7 cellular contexts compared by ENCODE assay signal in genomic region chr6:117346142-117346930, GRCh38.
DNase-seq lines count a peak whose midpoint lies in the region; ATAC-seq and TF ChIP-seq lines count a peak whose summit lies in the region.

No MANE protein-coding gene starts in this region.

- no peaks in the 10 kb centered on the region for H3K4me1 Mint-ChIP-seq in WTC11
- no peaks in the 10 kb centered on the region for H3K4me1 Mint-ChIP-seq in activated T-cell treated with anti-CD3 and anti-CD28 coated beads, Interleukin-2, amount 50 U/mL, for 24 hours (ENCODE audit: low read depth)

- H3K9me3 Mint-ChIP-seq in WTC11: no peaks in the 10 kb centered on the region
- H3K9me3 Mint-ChIP-seq in activated T-cell treated with anti-CD3 and anti-CD28 coated beads, Interleukin-2, amount 50 U/mL, for 24 hours: no peaks in the 10 kb centered on the region

- H3K27me3 Mint-ChIP-seq in WTC11 (ENCODE audit: low read depth): no peaks in the 10 kb centered on the region
- H3K27me3 Mint-ChIP-seq in activated T-cell treated with anti-CD3 and anti-CD28 coated beads, Interleukin-2, amount 50 U/mL, for 24 hours: peaks cover 10% of the 10 kb centered on the region

- no peak overlapping the region for H3K4me3 ChIP-seq in LNCaP clone FGC (ENCODE audit: low read depth, low read length)

- no peak overlapping the region for H3K27ac Mint-ChIP-seq in WTC11
- H3K27ac Mint-ChIP-seq in activated T-cell treated with anti-CD3 and anti-CD28 coated beads, Interleukin-2, amount 50 U/mL, for 24 hours: no peak overlapping the region

- no peaks in the 10 kb centered on the region for H3K36me3 Mint-ChIP-seq in WTC11
- no peaks in the 10 kb centered on the region for H3K36me3 Mint-ChIP-seq in activated T-cell treated with anti-CD3 and anti-CD28 coated beads, Interleukin-2, amount 50 U/mL, for 24 hours (ENCODE audit: low read depth)

- peak; percentile 25; the same call in 1 of the 2 replicates for TF ChIP-seq CTCF in LNCaP clone FGC (IDR thresholded peaks at IDR 0.05; ENCODE audit: control insufficient read depth, extremely low read depth, insufficient read depth)
- 0 out of 2 replicates have a peak, but pooled peaks have one; percentile 14 for TF ChIP-seq CTCF in WTC11 (IDR thresholded peaks at IDR 0.05)

- H3K4me3 Mint-ChIP-seq in WTC11: no peak overlapping the region
- no peak overlapping the region for H3K4me3 Mint-ChIP-seq in activated T-cell treated with anti-CD3 and anti-CD28 coated beads, Interleukin-2, amount 50 U/mL, for 24 hours

- ATAC-seq in WTC11: no peak

- POLR2A ChIA-PET in WTC11 (lab: Charles Lee): no interaction called here

- DNase-seq in GM04504 (ENCODE audit: low read depth) (peak; percentile 13), LNCaP clone FGC (ENCODE audit: low read depth) (no peak), WTC11 (ENCODE audit: low spot score) (no peak), kidney glomerular epithelial cell (lab: John Stamatoyannopoulos, UW) (peak; percentile 38)
- no peak for DNase-seq in activated T-cell treated with anti-CD3 and anti-CD28 coated beads, Interleukin-2, amount 50 U/mL, for 24 hours
- no peak for DNase-seq in activated CD4-positive, alpha-beta T cell treated with anti-CD3 and anti-CD28 coated beads, Interleukin-2, amount 50 U/mL, for 4 hours
- no peak for DNase-seq in stimulated activated CD4-positive, alpha-beta T cell treated with anti-CD3 and anti-CD28 coated beads, Interleukin-4, amount 100 ng/mL, for 4 hours

- CTCF ChIA-PET in WTC11 (lab: Charles Lee): no interaction called here

TF ChIP-seq in WTC11, 78 proteins besides CTCF, POLR2A, EP300 and RAD21:
- TF ChIP-seq STAT6 (CRISPR knock-in tag; conservative IDR thresholded peaks at IDR 0.05; ENCODE audit: low read depth): no peak
- no peak for TF ChIP-seq E2F4 (CRISPR knock-in tag; IDR thresholded peaks at IDR 0.05; ENCODE audit: borderline replicate concordance, low read depth)
- no peak for TF ChIP-seq TCF7 (CRISPR knock-in tag; IDR thresholded peaks at IDR 0.05; ENCODE audit: low read depth)
- TF ChIP-seq TP53 (CRISPR knock-in tag; IDR thresholded peaks at IDR 0.05): no peak
- no peak for TF ChIP-seq FOXP1 (CRISPR knock-in tag; IDR thresholded peaks at IDR 0.05; ENCODE audit: borderline replicate concordance)
- no peak for TF ChIP-seq ZBTB43 (CRISPR knock-in tag; IDR thresholded peaks at IDR 0.05)
- no peak for TF ChIP-seq ATF3 (CRISPR knock-in tag; conservative IDR thresholded peaks at IDR 0.05)
- no peak for TF ChIP-seq CREB1 (CRISPR knock-in tag; IDR thresholded peaks at IDR 0.05)
- TF ChIP-seq TEAD4 (CRISPR knock-in tag; IDR thresholded peaks at IDR 0.05): no peak
- TF ChIP-seq ZNF425 (CRISPR knock-in tag; conservative IDR thresholded peaks at IDR 0.05): no peak
- TF ChIP-seq NR2C2 (CRISPR knock-in tag; IDR thresholded peaks at IDR 0.05): no peak

Comparison
In these comparisons a context has a peak if more than half of its experiments do, and no peak if none do; other contexts are left out.
1. DNase-seq: peak in GM04504 (single experiment) and kidney glomerular epithelial cell (single experiment); none in LNCaP clone FGC (single experiment), WTC11 (single experiment), activated T-cell treated with anti-CD3 and anti-CD28 coated beads, Interleukin-2, amount 50 U/mL, for 24 hours (single experiment), activated CD4-positive, alpha-beta T cell treated with anti-CD3 and anti-CD28 coated beads, Interleukin-2, amount 50 U/mL, for 4 hours (0 of 2) and stimulated activated CD4-positive, alpha-beta T cell treated with anti-CD3 and anti-CD28 coated beads, Interleukin-4, amount 100 ng/mL, for 4 hours (0 of 2).